8 cellular contexts compared by ENCODE assay signal in genomic region chr7:149690688-149691446, GRCh38.
DNase-seq lines count a peak whose midpoint lies in the region; ATAC-seq and TF ChIP-seq lines count a peak whose summit lies in the region.

No MANE protein-coding gene starts in this region.

- no peak overlapping the region for H3K9ac ChIP-seq in PC-3 (ENCODE audit: low read length)

- intact Hi-C loops in PC-3 (cut with micrococcal nuclease): no loop called here

- TSS peak; percentile 64 for BruUV-seq in PC-3 (replicated peaks; lab: Mats Ljungman, UMichigan)

- H3K4me1 ChIP-seq in PC-3 (ENCODE audit: insufficient read depth, low read length): no peaks in the 10 kb centered on the region

- DNase-seq in activated CD4-positive, alpha-beta T cell treated with anti-CD3 and anti-CD28 coated beads, Interleukin-2, amount 50 U/mL, for 48 hours: peak; percentile 8 to 19
- no peak for DNase-seq in activated CD4-positive, alpha-beta T cell treated with anti-CD3 and anti-CD28 coated beads for 4 hours
- peak; percentile 54 for DNase-seq in PC-3
- peak; percentile 66 for DNase-seq in fibroblast of the conjunctiva (ENCODE audit: low read depth)
- peak; percentile 64 for DNase-seq in stimulated activated CD8-positive, alpha-beta memory T cell treated with anti-CD3 and anti-CD28 coated beads, Interleukin-4, amount 100 ng/mL, for 48 hours
- DNase-seq in substantia nigra (lab: John Stamatoyannopoulos, UW): no peak
- DNase-seq in activated naive CD4-positive, alpha-beta T cell treated with anti-CD3 and anti-CD28 coated beads, Interleukin-2, amount 50 U/mL, for 16 hours: no peak

- CTCF ChIA-PET in PC-3 (lab: Charles Lee): no interaction called here

- TF ChIP-seq CTCF in PC-3 (conservative IDR thresholded peaks at IDR 0.05; ENCODE audit: low read depth, low read length): no peak

- no peaks in the 10 kb centered on the region for H3K79me2 ChIP-seq in PC-3 (ENCODE audit: low read length)

- H3F3A ChIP-seq in PC-3 (ENCODE audit: low read length, unreplicated experiment): no peaks in the 10 kb centered on the region

- no peaks in the 10 kb centered on the region for H3K9me3 ChIP-seq in PC-3 (ENCODE audit: low read length)

- no peaks in the 10 kb centered on the region for H3K36me3 ChIP-seq in PC-3 (ENCODE audit: low read depth, low read length)

- no peaks in the 10 kb centered on the region for H3K9me2 ChIP-seq in PC-3 (replicated peaks; ENCODE audit: low read length)

- H4K20me1 ChIP-seq in PC-3 (ENCODE audit: low read length): no peaks in the 10 kb centered on the region

- H2AFZ ChIP-seq in PC-3 (ENCODE audit: low read length): no peak overlapping the region

- H3K27ac ChIP-seq in PC-3 (ENCODE audit: low read length): no peak overlapping the region
- no peak overlapping the region for H3K27ac ChIP-seq in substantia nigra (ENCODE audit: low read depth, low read length, poor library complexity, severe bottlenecking)

- no peak for ATAC-seq in PC-3
- no peak for ATAC-seq in HG03097 (IDR thresholded peaks at IDR 0.05; ENCODE audit: low FRiP score, unreplicated experiment)

- POLR2A ChIA-PET in PC-3 (lab: Charles Lee; ENCODE audit: unreplicated experiment): no interaction called here

- H3K4me2 ChIP-seq in PC-3 (ENCODE audit: low read length): no peak overlapping the region

- H3K27me3 ChIP-seq in PC-3 (ENCODE audit: low read length): 0 out of 2 replicates have a peak, but pooled peaks cover 3% of the 10 kb centered on the region

- H3K4me3 ChIP-seq in PC-3 (ENCODE audit: low read length): no peak overlapping the region

Comparison
In these comparisons a context has a peak if more than half of its experiments do, and no peak if none do; other contexts are left out.
1. DNase-seq: peak in activated CD4-positive, alpha-beta T cell treated with anti-CD3 and anti-CD28 coated beads, Interleukin-2, amount 50 U/mL, for 48 hours (2 of 2), PC-3 (single experiment), fibroblast of the conjunctiva (single experiment) and stimulated activated CD8-positive, alpha-beta memory T cell treated with anti-CD3 and anti-CD28 coated beads, Interleukin-4, amount 100 ng/mL, for 48 hours (single experiment); none in activated CD4-positive, alpha-beta T cell treated with anti-CD3 and anti-CD28 coated beads for 4 hours (0 of 2), substantia nigra (0 of 49) and activated naive CD4-positive, alpha-beta T cell treated with anti-CD3 and anti-CD28 coated beads, Interleukin-2, amount 50 U/mL, for 16 hours (single experiment).